Comparison of ENCODE assay signal across 11 cellular contexts in genomic region chr4:102809190-102809589, GRCh38. TPM values are rescaled to one million over a fixed set of nuclear protein-coding genes. Genes with fewer than 3 reads are reported as not detected.
A peak's percentile ranks its signal among the peaks of the same experiment; 100 is the strongest.
DNase-seq lines count a peak whose midpoint lies in the region; ATAC-seq and TF ChIP-seq lines count a peak whose summit lies in the region.
"Had no signal": no experiment of that assay in that cellular context is flagged by ENCODE, and none has a peak within 500 bp of the region (broad histone marks: within the 10 kb centered on the region; RNA-seq: fewer than 3 reads in every experiment).

No MANE protein-coding gene starts in this region.

- peak; percentile 59 for ATAC-seq in GM19463 (IDR thresholded peaks at IDR 0.05; ENCODE audit: unreplicated experiment)

- peaks cover 4% of the 10 kb centered on the region for H3K36me3 Mint-ChIP-seq in IgD-negative memory B cell

- POLR2A ChIA-PET in RWPE1 (lab: Yijun Ruan, JAX; ENCODE audit: low non-redundant PET): no interaction called here

- H3K9me3 Mint-ChIP-seq in IgD-negative memory B cell: no peaks in the 10 kb centered on the region
- H3K9me3 Mint-ChIP-seq: neural progenitor cell had no signal

- CTCF ChIA-PET in RWPE1 (lab: Yijun Ruan, JAX): no interaction called here

- no peak for TF ChIP-seq POLR2A in Peyer's patch (IDR thresholded peaks at IDR 0.05)

- H3K27ac Mint-ChIP-seq in IgD-negative memory B cell: peak overlapping the region; percentile 2 to 90 (median 18)
- H3K27ac Mint-ChIP-seq: neural progenitor cell had no signal

- H3K27me3 Mint-ChIP-seq in IgD-negative memory B cell: no peaks in the 10 kb centered on the region

- H3K9me3 ChIP-seq in Peyer's patch: no peaks in the 10 kb centered on the region

- H2AFZ ChIP-seq in ACC112 (ENCODE audit: low read length, unreplicated experiment): no peak overlapping the region
- H2AFZ ChIP-seq: neural progenitor cell had no signal

- DNase-seq in fibroblast of pulmonary artery (ENCODE audit: low read depth): peak; percentile 29
- no peak for DNase-seq in Peyer's patch
- no peak for DNase-seq in caudate nucleus (lab: John Stamatoyannopoulos, UW)
- no peak for DNase-seq in RWPE1 (ENCODE audit: low spot score)
- no peak for DNase-seq in activated CD4-positive, alpha-beta T cell treated with anti-CD3 and anti-CD28 coated beads, Interleukin-2, amount 50 U/mL, for 4 hours
- DNase-seq: activated CD4-positive, alpha-beta T cell treated with anti-CD3 and anti-CD28 coated beads for 48 hours; NCI-H2081 treated with DMSO at 0.1 percent for 48 hours had no signal

- peaks cover 98% of the 10 kb centered on the region for H3K79me2 ChIP-seq in ACC112 (ENCODE audit: control insufficient read depth, insufficient read depth, low read length, unreplicated experiment)

- H3K4me3 ChIP-seq in ACC112 (ENCODE audit: low read depth, low read length) (no peak overlapping the region), fibroblast of pulmonary artery (replicated peaks; ENCODE audit: low read depth, low read length) (no peak overlapping the region), Peyer's patch (no peak overlapping the region)
- H3K4me3 ChIP-seq: neural progenitor cell had no signal

- H3K4me1 ChIP-seq in ACC112 (ENCODE audit: control insufficient read depth, insufficient read depth, low read length, unreplicated experiment) (peaks cover 51% of the 10 kb centered on the region), Peyer's patch (peaks cover 0 to 17% (median 0%) of the 10 kb centered on the region in 4 donors)

- peaks cover 38 to 56% (median 44%) of the 10 kb centered on the region in 3 donors for H3K4me1 Mint-ChIP-seq in IgD-negative memory B cell
- H3K4me1 Mint-ChIP-seq: neural progenitor cell had no signal

- TF ChIP-seq CTCF in fibroblast of pulmonary artery (IDR thresholded peaks at IDR 0.05; ENCODE audit: low read length, missing control alignments): no peak
- TF ChIP-seq CTCF in Peyer's patch (IDR thresholded peaks at IDR 0.05): no peak
- no peak for TF ChIP-seq CTCF in RWPE1 (conservative IDR thresholded peaks at IDR 0.05; ENCODE audit: low read depth)

- H3K27me3 ChIP-seq in ACC112 (ENCODE audit: insufficient read depth, low read length): no peaks in the 10 kb centered on the region
- H3K27me3 ChIP-seq in Peyer's patch: no peaks in the 10 kb centered on the region
- H3K27me3 ChIP-seq: neural progenitor cell had no signal

- peak overlapping the region in 1 of 4 donors; percentile 15 for H3K4me3 Mint-ChIP-seq in IgD-negative memory B cell
- H3K4me3 Mint-ChIP-seq: neural progenitor cell had no signal

- 0 out of 2 replicates have a peak overlapping the region, but pooled peaks have one; percentile 47 for H3K27ac ChIP-seq in ACC112 (ENCODE audit: low read depth, low read length)
- no peak overlapping the region for H3K27ac ChIP-seq in Peyer's patch
- H3K27ac ChIP-seq in caudate nucleus (ENCODE audit: low read depth, low read length): no peak overlapping the region
- H3K27ac ChIP-seq in RWPE1: no peak overlapping the region
- H3K27ac ChIP-seq: neural progenitor cell had no signal

- H3K36me3 ChIP-seq in ACC112 (ENCODE audit: insufficient read depth, low read length): peaks cover 60% of the 10 kb centered on the region
- H3K36me3 ChIP-seq in Peyer's patch: peaks cover 0 to 43% (median 0%) of the 10 kb centered on the region in 3 donors

RNA-seq across cellular contexts. Expression of gene UBE2D3, which starts 18.2 kb away (rescaled TPM):
- 396 TPM for polyA plus RNA-seq in IgD-negative memory B cell
- total RNA-seq in Peyer's patch: 100 to 1,000 TPM; 240 to 373 (median 308) TPM

RNA-seq across cellular contexts. Expression of gene MANBA, which starts 48.4 kb away (rescaled TPM):
- 32.4 TPM for polyA plus RNA-seq in IgD-negative memory B cell
- 10 to 100 TPM; 23.3 to 54.5 (median 33.6) TPM for total RNA-seq in Peyer's patch

RNA-seq across cellular contexts. Expression of gene CISD2, which starts 59.6 kb away (rescaled TPM):
- 25.2 TPM for polyA plus RNA-seq in IgD-negative memory B cell
- 10 to 100 TPM in 2 of 4 donors, 1 to 10 TPM in 2; 5.0 to 21.4 (median 9.3) TPM for total RNA-seq in Peyer's patch
